Comparison of ENCODE assay signal across 30 cellular contexts in the genomic region with DNA sequence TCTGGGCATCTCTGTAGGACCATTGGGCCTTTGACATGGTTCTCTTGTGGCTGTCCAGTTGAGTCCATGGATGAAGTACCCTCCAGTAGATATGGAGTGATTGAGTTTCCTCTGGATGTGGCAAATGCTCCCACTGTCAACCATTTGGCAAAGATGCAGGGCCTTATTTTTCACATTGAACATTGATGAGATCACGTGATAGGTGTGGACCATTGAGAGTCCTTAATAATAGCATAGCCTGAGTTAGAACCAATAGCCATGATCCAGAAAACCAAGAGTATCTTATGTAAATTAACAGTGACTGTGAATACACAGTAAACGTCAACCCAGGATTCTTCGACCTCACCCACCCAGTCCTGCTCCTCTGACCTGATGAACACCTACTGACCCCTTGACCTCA. TPM values are rescaled to one million over a fixed set of nuclear protein-coding genes. Genes with fewer than 3 reads are reported as not detected.
"Had no signal": no experiment of that assay in that cellular context is flagged by ENCODE, and none has a peak within 500 bp of the region (broad histone marks: within the 10 kb centered on the region; RNA-seq: fewer than 3 reads in every experiment).

No MANE protein-coding gene starts in this region.

- H2AFZ ChIP-seq: PC-9 had no signal

- H3K9ac ChIP-seq: SK-N-SH had no signal

- DNase-seq: MG63, NCI-H1048, NCI-H1105 treated with DMSO at 0.1 percent for 48 hours, NCI-H1417, NCI-H1436, NCI-H146, NCI-H1694, NCI-H187, NCI-H1930, NCI-H2029 treated with DMSO at 0.1 percent for 48 hours, NCI-H2081 treated with DMSO at 0.1 percent for 48 hours, NCI-H2107, NCI-H2171, NCI-H2227 treated with DMSO at 0.1 percent for 48 hours, NCI-H345, NCI-H446, NCI-H510A treated with DMSO at 0.1 percent for 48 hours, NCI-H524 treated with DMSO at 0.1 percent for 48 hours, NCI-H526 treated with DMSO at 0.1 percent for 48 hours, NCI-H774, Peyer's patch, Right ventricle myocardium superior, RPMI8226, SHP77 treated with DMSO at 0.1 percent for 48 hours, SK-N-SH, SW 1271, T-helper 1 cell had no signal

- H3K36me3 ChIP-seq: MG63, Peyer's patch had no signal

- H3K4me2 ChIP-seq: PC-9, SK-N-SH had no signal

- H3K27ac ChIP-seq: PC-9, Peyer's patch, SJSA1 had no signal

- H3K27me3 ChIP-seq: MG63, Peyer's patch, SJSA1 had no signal

- H3K9me3 ChIP-seq: MG63, Peyer's patch, SJSA1, SK-N-SH had no signal

- H3K4me3 ChIP-seq: MG63, PC-9, Peyer's patch, SJSA1 had no signal

RNA-seq across cellular contexts. Expression of a gene that starts 3.0 kb away (rescaled TPM):
- total RNA-seq: OCI-LY7 had no signal

RNA-seq across cellular contexts. Expression of a gene that starts 51.5 kb away (rescaled TPM):
- total RNA-seq: OCI-LY7, SJSA1 had no signal
- polyA plus RNA-seq: SK-N-SH had no signal
